ENCODE assay signal across 21 cellular contexts in genomic region chr3:101149707-101150106, GRCh38.
"Had no signal": no experiment of that assay in that cellular context is flagged by ENCODE, and none has a peak within 500 bp of the region (broad histone marks: within the 10 kb centered on the region; RNA-seq: fewer than 3 reads in every experiment).

No MANE protein-coding gene starts in this region.

- H3K27me3 ChIP-seq: esophagus muscularis mucosa, foreskin keratinocyte, gastroesophageal sphincter, heart right ventricle, left lung had no signal

- FAIRE-seq: colon, endothelial cell of umbilical vein had no signal

- H3K36me3 ChIP-seq: esophagus muscularis mucosa, gastroesophageal sphincter, heart right ventricle, left lung, lower lobe of right lung had no signal

- H3K9me3 ChIP-seq: esophagus muscularis mucosa, gastroesophageal sphincter, heart right ventricle, left lung, lower lobe of right lung, mucosa of descending colon had no signal

- ATAC-seq: foreskin keratinocyte, gastroesophageal sphincter, heart right ventricle, left cardiac atrium, left lung, left ventricle myocardium superior, lower lobe of right lung, mucosa of descending colon had no signal

- H3K27ac ChIP-seq: coronary artery, dorsolateral prefrontal cortex, esophagus muscularis mucosa, foreskin keratinocyte, gastroesophageal sphincter, heart right ventricle, left lung, lower lobe of right lung had no signal

- DNase-seq: dermis blood vessel endothelial cell; dorsolateral prefrontal cortex; effector CD4-positive, alpha-beta T cell; effector memory CD4-positive, alpha-beta T cell; foreskin keratinocyte; head of caudate nucleus; heart right ventricle; hippocampal formation; islet precursor cell; left cardiac atrium; left lung; left ventricle myocardium superior; lower lobe of right lung; mesenchymal stem cell; mucosa of descending colon; naive B cell had no signal

- H3K4me1 ChIP-seq: esophagus muscularis mucosa, foreskin keratinocyte, left lung, lower lobe of right lung had no signal

- H3K4me3 ChIP-seq: coronary artery, dorsolateral prefrontal cortex, esophagus muscularis mucosa, gastroesophageal sphincter, heart right ventricle, left lung, lower lobe of right lung, mucosa of descending colon had no signal
